Comparison of ENCODE assay signal across 4 cellular contexts in genomic region chr3:81329835-81330234, GRCh38.
DNase-seq lines count a peak whose midpoint lies in the region; FAIRE-seq and TF ChIP-seq lines count a peak whose summit lies in the region.
"Not testable (repeated sequence)": the region's sequence is repeated elsewhere in the genome, so short reads cannot be mapped to it uniquely, and the experiment has no call there.

No MANE protein-coding gene starts in this region.

- not testable (repeated sequence) for H3K4me1 Mint-ChIP-seq in Calu3 (ENCODE audit: low read depth, unreplicated experiment)

- H3K9me3 Mint-ChIP-seq in Calu3 (ENCODE audit: low read depth, unreplicated experiment) = not testable (repeated sequence)

- H3K36me3 Mint-ChIP-seq in Calu3 (ENCODE audit: insufficient read depth, unreplicated experiment) = not testable (repeated sequence)

- intact Hi-C loops in Calu3 (cut with micrococcal nuclease; ENCODE audit: unreplicated experiment); posterior vena cava (cut with DNase I): not testable (repeated sequence)

- peak overlapping the region; percentile 12 for H3K27ac Mint-ChIP-seq in Calu3 (ENCODE audit: unreplicated experiment)

- WGBS in small intestine, 3 donors = 56 to 80% (median 61%) methylated on average over 7 of the region's 7 CpGs

- not testable (repeated sequence) for H3K27me3 Mint-ChIP-seq in Calu3 (ENCODE audit: unreplicated experiment)

- FAIRE-seq in small intestine (lab: Jason Lieb, UNC) = not testable (repeated sequence)

- not testable (repeated sequence) for H3K27me3 ChIP-seq in small intestine (ENCODE audit: control insufficient read depth in 2 of 2, insufficient read depth in 2 of 2, low read length in 2 of 2)

- not testable (repeated sequence) for BruUV-seq in Calu3 (replicated peaks; lab: Mats Ljungman, UMichigan)

- H3K4me1 ChIP-seq in small intestine (ENCODE audit: control insufficient read depth in 2 of 2, insufficient read depth in 1 of 2, low read depth in 1 of 2, low read length in 1 of 2) = not testable (repeated sequence)

- not testable (repeated sequence) for DNase-seq in Calu3
- DNase-seq in LoVo (ENCODE audit: low spot score) (peak; percentile 2), posterior vena cava (ENCODE audit: low spot score) (peak; percentile 54), small intestine (peak; percentile 35)

- not testable (repeated sequence) for TF ChIP-seq CTCF in Calu3 (IDR thresholded peaks at IDR 0.05; ENCODE audit: unreplicated experiment)

- CTCF ChIA-PET in Calu3 (lab: Charles Lee) = interaction anchor here (0.6 kb wide), 1 partner anchor 49 kb away, joined by 3 read pairs; no protein-coding TSS in a partner anchor

- H3K27ac ChIP-seq in small intestine (ENCODE audit: low read depth in 1 of 2, low read length in 1 of 2) = not testable (repeated sequence)

- not testable (repeated sequence) for H3K9me3 ChIP-seq in small intestine (ENCODE audit: control insufficient read depth, low read depth)

- not testable (repeated sequence) for H3K4me3 ChIP-seq in small intestine (ENCODE audit: low read depth in 1 of 2, low read length in 2 of 2)

- H3K4me3 Mint-ChIP-seq in Calu3 (ENCODE audit: low read depth, unreplicated experiment) = not testable (repeated sequence)

- H3K36me3 ChIP-seq in small intestine (ENCODE audit: control insufficient read depth in 2 of 2, insufficient read depth in 2 of 2, low read length in 2 of 2) = not testable (repeated sequence)
